1 cellular context compared by ENCODE assay signal in the genomic region with DNA sequence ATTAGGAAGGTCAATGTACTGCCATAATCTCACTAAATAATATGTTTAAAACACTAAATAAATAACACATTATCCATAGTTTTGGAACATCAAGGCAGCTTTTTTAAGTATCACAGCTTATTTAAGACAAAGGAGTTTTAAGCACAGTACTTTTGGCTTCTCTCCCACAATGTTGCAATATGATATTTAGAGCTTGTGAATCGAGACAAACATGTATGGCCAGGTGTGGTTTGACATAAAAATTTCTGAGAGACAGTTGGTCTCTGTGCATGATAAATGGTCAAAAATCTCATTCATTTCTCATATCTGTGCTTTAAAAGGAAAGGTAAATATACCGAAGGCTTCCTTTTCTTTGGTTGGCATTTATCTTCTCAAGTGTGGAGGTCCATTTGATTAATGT.
A peak's percentile ranks its signal among the peaks of the same experiment; 100 is the strongest.
TF ChIP-seq lines count a peak whose summit lies in the region.

No MANE protein-coding gene starts in this region.

TF ChIP-seq in Ishikawa, 13 proteins besides CTCF, POLR2A, EP300 and RAD21 (continued from another document):
- peak; percentile 64 for TF ChIP-seq TCF12 (IDR thresholded peaks at IDR 0.05; ENCODE audit: low read depth)
- peak; percentile 77 for TF ChIP-seq NFIC (IDR thresholded peaks at IDR 0.05)
- TF ChIP-seq, protein P1, sequence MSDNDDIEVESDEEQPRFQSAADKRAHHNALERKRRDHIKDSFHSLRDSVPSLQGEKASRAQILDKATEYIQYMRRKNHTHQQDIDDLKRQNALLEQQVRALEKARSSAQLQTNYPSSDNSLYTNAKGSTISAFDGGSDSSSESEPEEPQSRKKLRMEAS (IDR thresholded peaks at IDR 0.05) = no peak
- TF ChIP-seq, protein P2, sequence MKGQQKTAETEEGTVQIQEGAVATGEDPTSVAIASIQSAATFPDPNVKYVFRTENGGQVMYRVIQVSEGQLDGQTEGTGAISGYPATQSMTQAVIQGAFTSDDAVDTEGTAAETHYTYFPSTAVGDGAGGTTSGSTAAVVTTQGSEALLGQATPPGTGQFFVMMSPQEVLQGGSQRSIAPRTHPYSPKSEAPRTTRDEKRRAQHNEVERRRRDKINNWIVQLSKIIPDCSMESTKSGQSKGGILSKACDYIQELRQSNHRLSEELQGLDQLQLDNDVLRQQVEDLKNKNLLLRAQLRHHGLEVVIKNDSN (IDR thresholded peaks at IDR 0.05) = no peak
